10 cellular contexts compared by ENCODE assay signal in the genomic region with DNA sequence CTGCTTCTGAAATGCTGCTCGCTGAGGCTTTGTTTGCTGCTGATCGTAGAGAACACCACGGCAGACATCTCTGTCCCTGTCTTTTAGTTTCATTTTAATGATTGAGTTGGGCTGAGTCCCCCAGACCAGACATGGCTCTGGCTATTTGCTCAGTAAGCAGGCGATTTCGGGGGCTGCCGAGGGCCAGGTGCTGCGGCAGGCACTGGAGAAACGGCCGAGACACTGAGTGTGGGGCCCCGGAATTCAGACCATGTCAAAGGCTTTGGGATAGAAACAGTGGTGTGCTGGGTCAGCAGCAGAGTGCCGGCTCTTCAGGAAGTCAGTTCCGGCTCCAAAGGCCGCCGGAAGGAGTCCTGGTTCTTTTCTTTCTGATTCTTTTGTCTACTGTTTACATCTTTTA. TPM values are rescaled to one million over a fixed set of nuclear protein-coding genes. Genes with fewer than 3 reads are reported as not detected.
DNase-seq lines count a peak whose midpoint lies in the region; ATAC-seq and TF ChIP-seq lines count a peak whose summit lies in the region.
"Had no signal": no experiment of that assay in that cellular context is flagged by ENCODE, and none has a peak within 500 bp of the region (broad histone marks: within the 10 kb centered on the region; RNA-seq: fewer than 3 reads in every experiment).

No MANE protein-coding gene starts in this region.

- intact Hi-C loops in esophagus squamous epithelium (cut with DNase I) (no loop called here), psoas muscle (cut with DNase I) (no loop called here)

- H3K9me3 ChIP-seq in Peyer's patch (no peaks in the 10 kb centered on the region), esophagus squamous epithelium (no peaks in the 10 kb centered on the region), psoas muscle (no peaks in the 10 kb centered on the region), SJCRH30 (replicated peaks) (no peaks in the 10 kb centered on the region)

- H3K36me3 ChIP-seq in Peyer's patch (no peaks in the 10 kb centered on the region), esophagus squamous epithelium (peaks cover 0 to 23% (median 0%) of the 10 kb centered on the region in 3 donors), psoas muscle (ENCODE audit: insufficient read depth in 1 of 2, low read depth in 1 of 2) (peaks cover 0 to 5% of the 10 kb centered on the region in 2 donors), SJCRH30 (no peaks in the 10 kb centered on the region)

- DNase-seq in Peyer's patch (peak in 2 of 3 donors; percentile 60 to 63), esophagus squamous epithelium (lab: John Stamatoyannopoulos, UW) (no peak), psoas muscle (no peak), NCI-H69 (lab: John Stamatoyannopoulos, UW) (no peak), SJCRH30 (no peak), NCI-H1436 (lab: John Stamatoyannopoulos, UW) (no peak)
- DNase-seq: PC-9 had no signal

- peak overlapping the region; percentile 47 for H3K4me3 ChIP-seq in GM12875 (ENCODE audit: low read depth, low read length)
- H3K4me3 ChIP-seq in Peyer's patch: peak overlapping the region; percentile 7 to 52 (median 38)
- H3K4me3 ChIP-seq in esophagus squamous epithelium: peak overlapping the region; percentile 16 to 61 (median 40)
- peak overlapping the region; percentile 54 for H3K4me3 ChIP-seq in psoas muscle
- H3K4me3 ChIP-seq in SJCRH30: no peak overlapping the region
- H3K4me3 ChIP-seq: PC-9 had no signal

- ATAC-seq in psoas muscle (no peak), GM18870 (IDR thresholded peaks at IDR 0.05; ENCODE audit: unreplicated experiment) (no peak)

- H3K4me1 ChIP-seq in Peyer's patch: peaks cover 0 to 17% (median 1%) of the 10 kb centered on the region in 4 donors
- peaks cover 0 to 20% (median 7%) of the 10 kb centered on the region in 3 donors for H3K4me1 ChIP-seq in esophagus squamous epithelium
- H3K4me1 ChIP-seq in psoas muscle: peaks cover 7% of the 10 kb centered on the region
- H3K4me1 ChIP-seq in SJCRH30: no peaks in the 10 kb centered on the region

- H3K27ac ChIP-seq in Peyer's patch (peak overlapping the region; percentile 16 to 72 (median 50)), esophagus squamous epithelium (peak overlapping the region; percentile 28 to 71 (median 54)), psoas muscle (no peak overlapping the region), SJCRH30 (no peak overlapping the region)
- H3K27ac ChIP-seq: epithelial cell of prostate, PC-9 had no signal

- TF ChIP-seq POLR2A in Peyer's patch (IDR thresholded peaks at IDR 0.05) (no peak), esophagus squamous epithelium (IDR thresholded peaks at IDR 0.05) (no peak)

- TF ChIP-seq CTCF in GM12875 (IDR thresholded peaks at IDR 0.05; ENCODE audit: borderline replicate concordance, insufficient read depth, low read depth, low read length): no peak
- no peak for TF ChIP-seq CTCF in Peyer's patch (IDR thresholded peaks at IDR 0.05)
- no peak for TF ChIP-seq CTCF in esophagus squamous epithelium (IDR thresholded peaks at IDR 0.05)
- TF ChIP-seq CTCF in psoas muscle (IDR thresholded peaks at IDR 0.05): no peak

- H3K27me3 ChIP-seq in Peyer's patch (no peaks in the 10 kb centered on the region), esophagus squamous epithelium (no peaks in the 10 kb centered on the region), psoas muscle (ENCODE audit: insufficient read depth in 3 of 3, low read length in 2 of 3) (no peaks in the 10 kb centered on the region), SJCRH30 (no peaks in the 10 kb centered on the region)

- WGBS in esophagus squamous epithelium, 2 donors: 37 to 41% methylated on average over 8 to 11 of the region's 14 CpGs
- 68 to 76% (median 70%) methylated on average over 14 of the region's 14 CpGs for WGBS in psoas muscle, 3 donors

RNA-seq across cellular contexts. Expression of gene LRRC27, which starts 5.0 kb away (rescaled TPM):
- 10 to 100 TPM in 3 of 4 donors, 1 to 10 TPM in 1; 5.1 to 22.3 (median 18.5) TPM for total RNA-seq in Peyer's patch
- total RNA-seq in esophagus squamous epithelium: 1 to 10 TPM; 1.5 to 5.3 (median 2.4) TPM
- 1 to 10 TPM; 2.2 to 2.9 (median 2.4) TPM for total RNA-seq in psoas muscle
- polyA plus RNA-seq in psoas muscle: 1 to 10 TPM; 2.3 to 8.3 (median 4.3) TPM
- total RNA-seq in SJCRH30 (2014; rRNA removed; shearing (Covaris generic)): 1.8 and 2.8 TPM in 2 replicates

RNA-seq across cellular contexts. Expression of gene STK32C, which starts 29.3 kb away (rescaled TPM):
- total RNA-seq in Peyer's patch: 10 to 100 TPM in 1 of 4 donors, 1 to 10 TPM in 2, under 1 TPM in 1; 0.35 to 23.9 (median 4.4) TPM
- 1 to 10 TPM; 2.3 to 5.5 (median 2.6) TPM for total RNA-seq in esophagus squamous epithelium
- 1 to 10 TPM; 5.6 to 7.0 (median 6.1) TPM for total RNA-seq in psoas muscle
- polyA plus RNA-seq in psoas muscle: 10 to 100 TPM in 1 of 3 donors, 1 to 10 TPM in 2; 3.6 to 11.7 (median 8.1) TPM
- total RNA-seq in SJCRH30 (2014; rRNA removed; shearing (Covaris generic)): 2.8 and 4.2 TPM in 2 replicates

RNA-seq across cellular contexts. Expression of gene PWWP2B, which starts 60.0 kb away (rescaled TPM):
- 10 to 100 TPM; 11.4 to 19.2 (median 15.1) TPM for total RNA-seq in Peyer's patch
- total RNA-seq in esophagus squamous epithelium: 10 to 100 TPM; 14.9 to 27.3 (median 16.7) TPM
- total RNA-seq in psoas muscle: 10 to 100 TPM; 14.5 to 25.0 (median 21.9) TPM
- polyA plus RNA-seq in psoas muscle: 10 to 100 TPM; 18.6 to 35.2 (median 23.4) TPM
- 0.57 and 0.66 TPM in 2 replicates for total RNA-seq in SJCRH30 (2014; rRNA removed; shearing (Covaris generic))

Comparison
In these comparisons a context has a peak if more than half of its experiments do, and no peak if none do; other contexts are left out.
1. DNase-seq: peak in Peyer's patch (2 of 3); none in esophagus squamous epithelium (single experiment), psoas muscle (0 of 2), NCI-H69 (single experiment), SJCRH30 (0 of 2) and NCI-H1436 (single experiment).
2. H3K27ac ChIP-seq: peak in Peyer's patch (4 of 4) and esophagus squamous epithelium (4 of 4); none in psoas muscle (single experiment) and SJCRH30 (single experiment).